Comparison of ENCODE assay signal across 8 cellular contexts in genomic region chr17:44501866-44502265, GRCh38. TPM values are rescaled to one million over a fixed set of nuclear protein-coding genes. Genes with fewer than 3 reads are reported as not detected.
DNase-seq lines count a peak whose midpoint lies in the region; ATAC-seq, FAIRE-seq and TF ChIP-seq lines count a peak whose summit lies in the region.

No MANE protein-coding gene starts in this region.

- no peak for TF ChIP-seq CTCF in WTC11 (IDR thresholded peaks at IDR 0.05)

- peak; percentile 9 for DNase-seq in activated CD8-positive, alpha-beta memory T cell treated with anti-CD3 and anti-CD28 coated beads for 24 hours
- DNase-seq in activated CD8-positive, alpha-beta memory T cell treated with anti-CD3 and anti-CD28 coated beads, Interleukin-2, amount 50 U/mL, for 4 hours = no peak
- DNase-seq in WTC11 (ENCODE audit: low spot score) = no peak
- DNase-seq in stimulated activated naive B cell treated with anti-CD40 and anti-IgM and Interleukin-4, amounts not matched to agents 10 μg/mL and 1 μg/mL and 100 μg/mL, for 72 hours = no peak
- DNase-seq in GF-D8 (lab: John Stamatoyannopoulos, UW) = no peak
- DNase-seq in RCC 7860 (ENCODE audit: low spot score) = no peak
- DNase-seq in GM12892 (ENCODE audit: insufficient read length) = no peak

- ATAC-seq in WTC11 = no peak
- ATAC-seq in stimulated activated naive B cell treated with anti-CD40 and anti-IgM and Interleukin-4, amounts not matched to agents 10 μg/mL and 1 μg/mL and 100 μg/mL, for 72 hours (replicated peaks) = no peak

- H3K27me3 Mint-ChIP-seq in WTC11 (ENCODE audit: low read depth) = peaks cover 12% of the 10 kb centered on the region
- H3K27me3 Mint-ChIP-seq in stimulated activated naive B cell treated with anti-CD40 and anti-IgM and Interleukin-4, amounts not matched to agents 10 μg/mL and 1 μg/mL and 100 μg/mL, for 72 hours = peaks cover 7 to 9% of the 10 kb centered on the region in 2 donors

- H3K4me1 Mint-ChIP-seq in WTC11 = peaks cover 22% of the 10 kb centered on the region
- H3K4me1 Mint-ChIP-seq in stimulated activated naive B cell treated with anti-CD40 and anti-IgM and Interleukin-4, amounts not matched to agents 10 μg/mL and 1 μg/mL and 100 μg/mL, for 72 hours = peaks cover 11 to 26% of the 10 kb centered on the region in 2 donors

- FAIRE-seq in RCC 7860 (lab: Jason Lieb, UNC) = no peak
- FAIRE-seq in GM12892 (lab: Jason Lieb, UNC) = no peak

- no peaks in the 10 kb centered on the region for H3K36me3 Mint-ChIP-seq in WTC11
- H3K36me3 Mint-ChIP-seq in stimulated activated naive B cell treated with anti-CD40 and anti-IgM and Interleukin-4, amounts not matched to agents 10 μg/mL and 1 μg/mL and 100 μg/mL, for 72 hours = peaks cover 4 to 5% of the 10 kb centered on the region in 2 donors

- H3K4me3 ChIP-seq in iPS-11a (ENCODE audit: low read depth, low read length) = peak overlapping the region; percentile 98

- H3K9me3 Mint-ChIP-seq in WTC11 = no peaks in the 10 kb centered on the region
- no peaks in the 10 kb centered on the region for H3K9me3 Mint-ChIP-seq in stimulated activated naive B cell treated with anti-CD40 and anti-IgM and Interleukin-4, amounts not matched to agents 10 μg/mL and 1 μg/mL and 100 μg/mL, for 72 hours

- TF ChIP-seq POLR2A in GM12892 (IDR thresholded peaks at IDR 0.05; ENCODE audit: low read depth, low read length) = no peak

- CTCF ChIA-PET in WTC11 (lab: Charles Lee) = interaction anchor here (0.7 to 0.8 kb wide), 2 partner anchors 22 to 88 kb away, joined by 3 to 5 read pairs; no protein-coding TSS in a partner anchor

- POLR2A ChIA-PET in WTC11 (lab: Charles Lee) = no interaction called here

- peak overlapping the region; percentile 99 for H3K4me3 Mint-ChIP-seq in WTC11
- H3K4me3 Mint-ChIP-seq in stimulated activated naive B cell treated with anti-CD40 and anti-IgM and Interleukin-4, amounts not matched to agents 10 μg/mL and 1 μg/mL and 100 μg/mL, for 72 hours = peak overlapping the region; percentile 95 to 100

- H3K27ac Mint-ChIP-seq in WTC11 = peak overlapping the region; percentile 100; the same call in 1 of the 2 replicates
- peak overlapping the region; percentile 99 for H3K27ac Mint-ChIP-seq in stimulated activated naive B cell treated with anti-CD40 and anti-IgM and Interleukin-4, amounts not matched to agents 10 μg/mL and 1 μg/mL and 100 μg/mL, for 72 hours

TF ChIP-seq in WTC11, 78 proteins besides CTCF, POLR2A, EP300 and RAD21:
- TF ChIP-seq MLX (CRISPR knock-in tag; IDR thresholded peaks at IDR 0.05) = no peak
- TF ChIP-seq HMGXB4 (CRISPR knock-in tag; IDR thresholded peaks at IDR 0.05) = 0 out of 2 replicates have a peak, but pooled peaks have one; percentile 3

RNA-seq across cellular contexts. Expression of gene GPATCH8, which starts 1.3 kb away (rescaled TPM):
- 51.9 to 52.4 TPM (median 51.9 TPM) in 3 replicates for total RNA-seq in WTC11 (2021)
- 19.3 TPM for polyA plus RNA-seq in GM12892 (2012; ENCODE audit: missing spikeins)

RNA-seq across cellular contexts. Expression of gene FZD2, which starts 55.4 kb away (rescaled TPM):
- 37.6 to 42.8 TPM (median 38.5 TPM) in 3 replicates for total RNA-seq in WTC11 (2021)
- 0.19 TPM for polyA plus RNA-seq in GM12892 (2012; ENCODE audit: missing spikeins)
